1 cellular context compared by ENCODE assay signal in the genomic region with DNA sequence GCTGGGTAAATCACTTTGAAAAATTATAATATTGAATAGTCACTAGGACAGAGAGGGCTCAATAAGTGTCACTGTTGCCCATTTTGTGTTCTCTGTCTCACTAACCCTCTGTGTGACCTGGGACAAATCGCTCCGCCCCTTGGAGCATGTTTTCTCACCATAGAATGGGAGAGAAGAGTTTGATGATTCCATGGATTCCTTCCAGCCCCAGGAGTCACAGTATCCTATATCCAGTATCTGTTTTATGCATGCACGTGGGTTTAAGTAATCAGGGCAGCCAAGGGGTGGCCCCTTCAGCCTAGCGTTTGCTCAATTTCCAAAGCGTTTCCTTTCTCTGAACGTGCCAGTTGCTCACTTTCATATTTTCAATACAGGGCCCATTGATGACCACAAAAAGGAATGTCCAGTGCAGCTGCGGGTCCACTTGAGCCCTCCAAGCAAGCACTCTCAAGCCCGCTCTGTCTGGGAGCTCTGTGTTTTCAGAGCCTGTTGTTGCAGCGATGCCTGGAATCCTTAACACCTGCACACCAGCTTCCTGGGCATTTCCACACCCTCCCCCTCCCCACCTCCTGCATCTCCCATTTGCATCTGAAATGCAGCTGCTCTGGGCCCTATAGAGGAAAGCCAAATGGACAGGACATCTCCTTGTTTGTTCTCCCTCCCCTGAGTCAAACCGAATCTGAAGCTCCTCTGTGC.
TF ChIP-seq lines count a peak whose summit lies in the region.

No MANE protein-coding gene starts in this region.

TF ChIP-seq in HepG2, 621 proteins besides CTCF, POLR2A, EP300 and RAD21 (continued from another document):
- TF ChIP-seq ZNF276 (CRISPR knock-in tag; IDR thresholded peaks at IDR 0.05; ENCODE audit: low read depth) = no peak
